Comparison of ENCODE assay signal across 13 cellular contexts in genomic region chr11:126403658-126404057, GRCh38. TPM values are rescaled to one million over a fixed set of nuclear protein-coding genes. Genes with fewer than 3 reads are reported as not detected.
DNase-seq lines count a peak whose midpoint lies in the region; ATAC-seq and TF ChIP-seq lines count a peak whose summit lies in the region.
"Had no signal": no experiment of that assay in that cellular context is flagged by ENCODE, and none has a peak within 500 bp of the region (broad histone marks: within the 10 kb centered on the region; RNA-seq: fewer than 3 reads in every experiment).

No MANE protein-coding gene starts in this region.

- H3K4me3 ChIP-seq in Peyer's patch = no peak overlapping the region
- H3K4me3 ChIP-seq: left ventricle myocardium inferior, stomach had no signal

- H3K9me3 Mint-ChIP-seq in chondrocyte (ENCODE audit: low read depth) = no peaks in the 10 kb centered on the region

- no peak overlapping the region for H3K27ac ChIP-seq in Peyer's patch
- H3K27ac ChIP-seq: left ventricle myocardium inferior, stomach had no signal

- no peaks in the 10 kb centered on the region for H3K27me3 Mint-ChIP-seq in chondrocyte (ENCODE audit: low read depth)

- no peak overlapping the region for H3K27ac Mint-ChIP-seq in chondrocyte (ENCODE audit: unreplicated experiment)
- H3K27ac Mint-ChIP-seq: B cell had no signal

- no peak overlapping the region for H3K4me3 Mint-ChIP-seq in chondrocyte (ENCODE audit: unreplicated experiment)
- H3K4me3 Mint-ChIP-seq: B cell had no signal

- H3K4me1 Mint-ChIP-seq in chondrocyte (ENCODE audit: low read depth) = peaks cover 26% of the 10 kb centered on the region
- H3K4me1 Mint-ChIP-seq: B cell had no signal

- no peak for TF ChIP-seq POLR2A in Peyer's patch (IDR thresholded peaks at IDR 0.05)

- H3K27me3 ChIP-seq in Peyer's patch = no peaks in the 10 kb centered on the region
- H3K27me3 ChIP-seq: stomach had no signal

- no peaks in the 10 kb centered on the region for H3K4me1 ChIP-seq in Peyer's patch

- H3K9me3 ChIP-seq in Peyer's patch = no peaks in the 10 kb centered on the region
- H3K9me3 ChIP-seq: left ventricle myocardium inferior had no signal

- peaks cover 9% of the 10 kb centered on the region for H3K36me3 Mint-ChIP-seq in chondrocyte (ENCODE audit: low read depth)

- peak; percentile 99 for ATAC-seq in GM18498 (IDR thresholded peaks at IDR 0.05; ENCODE audit: unreplicated experiment)
- peak; percentile 100 for ATAC-seq in GM21390 (IDR thresholded peaks at IDR 0.05; ENCODE audit: unreplicated experiment)
- ATAC-seq in HG03108 (IDR thresholded peaks at IDR 0.05; ENCODE audit: unreplicated experiment) = peak; percentile 98

- DNase-seq in chondrocyte (ENCODE audit: low spot score) = peak; percentile 29
- DNase-seq in effector CD8-positive, alpha-beta T cell (lab: John Stamatoyannopoulos, UW) = no peak
- DNase-seq in KBM-7 = no peak
- no peak for DNase-seq in SKM-1 treated with dmso at 0.1 percent for 144 hours (lab: John Stamatoyannopoulos, UW; ENCODE audit: unreplicated experiment)
- DNase-seq in Peyer's patch = no peak
- DNase-seq: left ventricle myocardium inferior, NCI-H2029 treated with DMSO at 0.1 percent for 48 hours, stomach, T-helper 9 cell had no signal

- peaks cover 0 to 4% (median 0%) of the 10 kb centered on the region in 3 donors for H3K36me3 ChIP-seq in Peyer's patch

- in situ Hi-C loops in KBM-7 (cut with MboI; ENCODE audit: low pct_unique_long_range_greater_than_20kb, low sequenced_read_pairs) = no loop called here

- TF ChIP-seq CTCF in chondrocyte (IDR thresholded peaks at IDR 0.05) = no peak
- no peak for TF ChIP-seq CTCF in Peyer's patch (IDR thresholded peaks at IDR 0.05)

RNA-seq across cellular contexts. Expression of gene ST3GAL4, which starts 48.2 kb away (rescaled TPM):
- total RNA-seq in chondrocyte = 30.7 to 75.9 TPM (median 30.9 TPM) in 3 replicates
- 10 to 100 TPM in 1 of 4 donors, 1 to 10 TPM in 3; 1.1 to 14.0 (median 8.6) TPM for total RNA-seq in Peyer's patch
